ENCODE assay signal across 1 cellular context in genomic region chr9:91781906-91782305, GRCh38.
TF ChIP-seq lines count a peak whose summit lies in the region.

No MANE protein-coding gene starts in this region.

TF ChIP-seq in GM23338, 12 proteins besides CTCF, POLR2A, EP300 and RAD21:
- TF ChIP-seq ZNF462 (CRISPR knock-in tag; IDR thresholded peaks at IDR 0.05) (no peak), ETS1 (IDR thresholded peaks at IDR 0.05) (no peak), JUNB (IDR thresholded peaks at IDR 0.05; ENCODE audit: unreplicated experiment) (no peak), ZNF114 (CRISPR knock-in tag; IDR thresholded peaks at IDR 0.05) (no peak), EZH2phosphoT487 (IDR thresholded peaks at IDR 0.05; ENCODE audit: unreplicated experiment) (no peak), CREB1 (CRISPR knock-in tag; IDR thresholded peaks at IDR 0.05; ENCODE audit: low read depth) (no peak), STAT1 (IDR thresholded peaks at IDR 0.05; ENCODE audit: unreplicated experiment) (no peak), EZH2 (IDR thresholded peaks at IDR 0.05; ENCODE audit: low read depth, unreplicated experiment) (no peak), REST (IDR thresholded peaks at IDR 0.05; ENCODE audit: unreplicated experiment) (no peak), POLR2AphosphoS5 (IDR thresholded peaks at IDR 0.05; ENCODE audit: low read depth) (no peak), ZNF331 (CRISPR knock-in tag; IDR thresholded peaks at IDR 0.05; ENCODE audit: low read depth) (no peak), NANOG (IDR thresholded peaks at IDR 0.05; ENCODE audit: borderline replicate concordance) (no peak)
